In the genomic region with DNA sequence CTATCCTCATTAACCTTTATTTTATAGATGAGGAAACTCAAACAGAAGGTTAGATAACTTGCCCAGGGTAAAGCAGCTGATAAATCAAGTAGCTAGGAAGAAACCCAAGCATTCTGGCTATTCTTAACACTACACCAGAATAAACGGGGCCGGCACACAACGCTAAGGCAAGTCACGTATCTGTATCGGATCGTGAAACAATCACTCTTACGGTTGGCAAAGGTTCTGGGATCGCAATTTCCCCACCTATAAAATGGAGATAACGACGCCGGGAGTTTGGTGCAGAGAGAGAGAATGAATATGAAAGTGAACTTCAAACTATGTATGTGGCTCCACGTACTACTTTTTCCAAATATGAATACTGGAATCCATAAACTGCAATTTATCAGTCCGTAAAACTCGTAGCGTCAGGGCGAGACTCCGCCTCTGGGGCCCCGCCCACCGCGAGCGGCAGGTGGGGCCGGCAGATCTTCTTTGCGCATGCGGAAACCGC, we compare ENCODE assay signal across 8 cellular contexts. TPM values are rescaled to one million over a fixed set of nuclear protein-coding genes. Genes with fewer than 3 reads are reported as not detected.
DNase-seq lines count a peak whose midpoint lies in the region; ATAC-seq, FAIRE-seq and TF ChIP-seq lines count a peak whose summit lies in the region.

No MANE protein-coding gene starts in this region.

- H2AFZ ChIP-seq in DND-41 (ENCODE audit: low read depth, low read length), result peak overlapping the region; percentile 93

- FAIRE-seq in urothelium cell line (lab: Jason Lieb, UNC), result no peak

- peak overlapping the region; percentile 85 for H3K9ac ChIP-seq in DND-41 (ENCODE audit: low read depth, low read length)

- H3K27ac ChIP-seq in DND-41 (ENCODE audit: low read length) (peak overlapping the region; percentile 99), left ventricle myocardium inferior (replicated peaks) (peak overlapping the region; percentile 94)

- ATAC-seq in DND-41 (ENCODE audit: insufficient read depth, low read depth) (peak; percentile 46), GM21717 (IDR thresholded peaks at IDR 0.05; ENCODE audit: unreplicated experiment) (peak; percentile 88)
- peak; percentile 89 to 93 for ATAC-seq in activated naive CD4-positive, alpha-beta T cell treated with anti-CD3 and anti-CD28 coated beads, Interleukin-2, amount 50 U/mL, for 72 hours

- peaks cover 30% of the 10 kb centered on the region for H4K20me1 ChIP-seq in DND-41 (ENCODE audit: insufficient read depth, low read length)

- H3K9me3 Mint-ChIP-seq in IgD-negative memory B cell, result no peaks in the 10 kb centered on the region
- H3K9me3 Mint-ChIP-seq in activated naive CD4-positive, alpha-beta T cell treated with anti-CD3 and anti-CD28 coated beads, Interleukin-2, amount 50 U/mL, for 72 hours, result no peaks in the 10 kb centered on the region

- H3K4me1 ChIP-seq in DND-41 (ENCODE audit: insufficient read depth, low read length) (peaks cover 37% of the 10 kb centered on the region), left ventricle myocardium inferior (peaks cover 51% of the 10 kb centered on the region)

- H3K4me3 Mint-ChIP-seq in IgD-negative memory B cell, result peak overlapping the region; percentile 94 to 99 (median 96)

- H3K9me3 ChIP-seq in DND-41 (ENCODE audit: insufficient read depth, low read length, severe bottlenecking) (no peaks in the 10 kb centered on the region), left ventricle myocardium inferior (replicated peaks) (no peaks in the 10 kb centered on the region)

- no peaks in the 10 kb centered on the region for H3K27me3 ChIP-seq in DND-41 (ENCODE audit: insufficient read depth, low read length, poor library complexity)
- H3K27me3 ChIP-seq in left ventricle myocardium inferior (ENCODE audit: low read depth), result peaks cover 12% of the 10 kb centered on the region

- intact Hi-C loops in left ventricle myocardium inferior (cut with micrococcal nuclease), result no loop called here

- H3K27me3 Mint-ChIP-seq in IgD-negative memory B cell, result peaks cover 10% of the 10 kb centered on the region

- peak overlapping the region; percentile 58 to 74 for H3K4me3 ChIP-seq in DND-41 (ENCODE audit: low read depth in 1 of 2, low read length in 2 of 2)
- peak overlapping the region; percentile 93 for H3K4me3 ChIP-seq in left ventricle myocardium inferior

- H3K27ac Mint-ChIP-seq in IgD-negative memory B cell, result peak overlapping the region; percentile 56 to 99 (median 99)
- H3K27ac Mint-ChIP-seq in activated naive CD4-positive, alpha-beta T cell treated with anti-CD3 and anti-CD28 coated beads, Interleukin-2, amount 50 U/mL, for 72 hours, result peak overlapping the region; percentile 87 to 94

- peaks cover 45% of the 10 kb centered on the region for H3K79me2 ChIP-seq in DND-41 (ENCODE audit: insufficient read depth, low read length)

- H3K36me3 ChIP-seq in DND-41 (ENCODE audit: insufficient read depth, low read length) (peaks cover 22% of the 10 kb centered on the region), left ventricle myocardium inferior (peaks cover 4% of the 10 kb centered on the region)

- TF ChIP-seq CTCF in DND-41 (IDR thresholded peaks at IDR 0.05; ENCODE audit: borderline replicate concordance, extremely low read depth, low read length, poor library complexity, severe bottlenecking) (no peak), left ventricle myocardium inferior (IDR thresholded peaks at IDR 0.05; ENCODE audit: borderline replicate concordance) (no peak)

- H3K4me1 Mint-ChIP-seq in IgD-negative memory B cell, result peaks cover 21 to 32% (median 30%) of the 10 kb centered on the region in 3 donors

- DNase-seq in DND-41, result peak; percentile 90
- DNase-seq in SK-N-DZ (ENCODE audit: low spot score), result peak; percentile 88
- peak; percentile 86 to 88 for DNase-seq in activated naive CD4-positive, alpha-beta T cell treated with anti-CD3 and anti-CD28 coated beads, Interleukin-2, amount 50 U/mL, for 72 hours (ENCODE audit: low spot score in 2 of 2)
- DNase-seq in left ventricle myocardium inferior, result peak; percentile 93
- peak; percentile 67 for DNase-seq in pulmonary artery endothelial cell (ENCODE audit: low read depth, low spot score)
- peak; percentile 94 for DNase-seq in urothelium cell line (ENCODE audit: low spot score)

- H3K36me3 Mint-ChIP-seq in IgD-negative memory B cell, result peaks cover 4% of the 10 kb centered on the region
- H3K36me3 Mint-ChIP-seq in activated naive CD4-positive, alpha-beta T cell treated with anti-CD3 and anti-CD28 coated beads, Interleukin-2, amount 50 U/mL, for 72 hours, result no peaks in the 10 kb centered on the region

- H3K4me2 ChIP-seq in DND-41 (ENCODE audit: insufficient read depth, low read length), result peak overlapping the region; percentile 92

RNA-seq across cellular contexts. Expression of a gene that starts 0.3 kb away (rescaled TPM):
- polyA plus RNA-seq in IgD-negative memory B cell, result 42.6 TPM
- 31.7 and 33.8 TPM in 2 replicates for polyA plus RNA-seq in SK-N-DZ (2014; cell fraction: cytosol; rRNA removed)
- 40.3 and 42.4 TPM in 2 replicates for polyA plus RNA-seq in SK-N-DZ (2014; cell fraction: nucleus; rRNA removed)
- total RNA-seq in activated naive CD4-positive, alpha-beta T cell treated with anti-CD3 and anti-CD28 coated beads, Interleukin-2, amount 50 U/mL, for 72 hours, result 10 to 100 TPM; 38.3 to 39.0 TPM
- total RNA-seq in left ventricle myocardium inferior (31.2 TPM), pulmonary artery endothelial cell (50.5 and 68.1 TPM in 2 replicates)

RNA-seq across cellular contexts. Expression of a gene that starts 12.1 kb away (rescaled TPM):
- polyA plus RNA-seq in IgD-negative memory B cell, result 12.9 TPM
- polyA plus RNA-seq in SK-N-DZ (2014; cell fraction: cytosol; rRNA removed), result 35.6 and 37.9 TPM in 2 replicates
- 9.8 and 12.4 TPM in 2 replicates for polyA plus RNA-seq in SK-N-DZ (2014; cell fraction: nucleus; rRNA removed)
- total RNA-seq in activated naive CD4-positive, alpha-beta T cell treated with anti-CD3 and anti-CD28 coated beads, Interleukin-2, amount 50 U/mL, for 72 hours, result 10 to 100 TPM; 22.0 to 29.2 TPM
- 7.9 TPM for total RNA-seq in left ventricle myocardium inferior
- total RNA-seq in pulmonary artery endothelial cell, result 17.9 and 19.5 TPM in 2 replicates

RNA-seq across cellular contexts. Expression of a gene that starts 54.7 kb away (rescaled TPM):
- not detected for polyA plus RNA-seq in IgD-negative memory B cell
- not detected in 2 replicates for polyA plus RNA-seq in SK-N-DZ (2014; cell fraction: cytosol; rRNA removed)
- polyA plus RNA-seq in SK-N-DZ (2014; cell fraction: nucleus; rRNA removed), result not detected in 2 replicates
- not detected for total RNA-seq in activated naive CD4-positive, alpha-beta T cell treated with anti-CD3 and anti-CD28 coated beads, Interleukin-2, amount 50 U/mL, for 72 hours
- not detected for total RNA-seq in left ventricle myocardium inferior
- total RNA-seq in pulmonary artery endothelial cell, result not detected in 2 replicates

Comparison
In these comparisons a context has a peak if more than half of its experiments do, and no peak if none do; other contexts are left out.
1. Peak in every context shown above with its lines: DNase-seq, ATAC-seq, H3K4me3 ChIP-seq and H3K27ac ChIP-seq.